Comparison of ENCODE assay signal across 8 cellular contexts in the genomic region with DNA sequence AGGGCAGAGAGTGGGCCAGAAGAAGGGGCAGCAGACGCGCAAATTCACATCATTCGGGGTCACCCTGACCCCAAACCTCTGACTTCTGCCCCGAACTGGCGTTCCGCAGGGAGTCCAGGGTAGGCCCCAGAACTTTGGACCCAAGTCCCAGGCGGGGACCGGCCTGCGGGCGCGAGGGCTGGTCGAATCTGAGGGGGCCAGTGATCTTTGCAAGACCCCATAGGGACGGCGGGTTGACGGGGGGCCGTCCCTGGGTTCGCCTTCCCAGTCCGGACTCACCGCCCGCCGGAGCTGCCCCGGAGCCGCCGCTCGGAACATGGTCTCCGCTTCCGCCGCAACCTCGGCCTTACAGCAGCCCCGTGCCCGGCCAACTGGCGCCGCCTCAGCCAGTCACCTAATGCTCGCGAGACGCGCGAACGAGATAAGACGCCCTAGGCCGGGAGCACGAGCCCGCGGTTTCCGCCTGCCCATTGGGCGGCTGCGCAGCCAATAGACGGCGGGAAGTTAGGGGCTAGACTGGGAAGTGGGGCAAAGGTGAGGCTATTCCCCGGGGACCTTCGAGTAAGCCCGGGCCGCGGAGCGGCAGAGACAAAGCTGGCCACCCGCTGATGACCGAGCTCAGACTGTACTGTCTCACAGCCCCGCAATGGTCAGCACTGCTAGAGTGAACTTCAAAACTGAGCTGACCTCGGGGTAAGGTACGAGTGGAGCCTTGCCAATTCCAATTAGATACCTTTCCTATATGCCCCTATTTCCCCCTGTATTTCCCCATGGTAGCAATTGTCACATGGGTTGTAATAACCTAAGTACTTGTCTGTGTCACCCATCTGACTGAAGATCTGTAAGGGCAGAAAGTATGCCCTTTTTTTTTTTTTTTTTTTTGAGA. TPM values are rescaled to one million over a fixed set of nuclear protein-coding genes. Genes with fewer than 3 reads are reported as not detected.
DNase-seq lines count a peak whose midpoint lies in the region; ATAC-seq and TF ChIP-seq lines count a peak whose summit lies in the region.

TSS of gene ETFA (minus strand) at position 399 of the 886 bp plus-strand sequence. CDS start at position 318, 81 bp downstream.

- peak within 1 kb of the TSS; percentile 98 for H3K4me2 ChIP-seq in Loucy (ENCODE audit: low read depth, low read length, poor library complexity, severe bottlenecking)

- ATAC-seq in RWPE2 (ENCODE audit: low read depth), result peak; percentile 93

- H3K4me3 ChIP-seq in H7 (ENCODE audit: insufficient read depth, low read depth, low read length), result peak within 1 kb of the TSS; percentile 87
- peak within 1 kb of the TSS; percentile 97 for H3K4me3 ChIP-seq in Loucy (ENCODE audit: low read length, poor library complexity, severe bottlenecking)
- peak within 1 kb of the TSS; percentile 69 for H3K4me3 ChIP-seq in RWPE2 (ENCODE audit: severe bottlenecking)
- peak within 1 kb of the TSS; percentile 95 for H3K4me3 ChIP-seq in fibroblast of the aortic adventitia (ENCODE audit: low read depth, low read length)

- H3K27me3 Mint-ChIP-seq in nephron progenitor cell (ENCODE audit: low read depth, poor library complexity), result no peaks in the 10 kb centered on the region
- no peaks in the 10 kb centered on the region for H3K27me3 Mint-ChIP-seq in stimulated activated naive CD8-positive, alpha-beta T cell treated with anti-CD3 and anti-CD28 coated beads, Interleukin-15, Interleukin-2, amounts not matched to agents 100 ng/mL and 50 ng/mL, for 24 hours

- peak; percentile 96 for DNase-seq in ELR (ENCODE audit: low read depth)
- peak; percentile 97 for DNase-seq in H7
- DNase-seq in RWPE2 (ENCODE audit: low spot score), result peak; percentile 100
- DNase-seq in activated T-helper 9 cell treated with anti-CD3 and anti-CD28 coated beads, Interleukin-2, amount 50 U/mL, for 16 hours (ENCODE audit: low read depth), result peak; percentile 79
- DNase-seq in fibroblast of the aortic adventitia (ENCODE audit: low read depth), result peak; percentile 94
- peak; percentile 93 for DNase-seq in nephron progenitor cell

- peak within 1 kb of the TSS; percentile 86 for H3K27ac ChIP-seq in RWPE2 (ENCODE audit: poor library complexity, severe bottlenecking)

- H4K20me1 ChIP-seq in Loucy (ENCODE audit: insufficient read depth, low read length, poor library complexity, severe bottlenecking), result peaks cover 41% of the 10 kb centered on the region

- H3K36me3 ChIP-seq in H7 (replicated peaks; ENCODE audit: control insufficient read depth, insufficient read depth, low read length) (no peaks in the 10 kb centered on the region), Loucy (ENCODE audit: insufficient read depth, low read length) (no peaks in the 10 kb centered on the region), RWPE2 (ENCODE audit: low read depth) (peaks cover 25% of the 10 kb centered on the region)

- no peaks in the 10 kb centered on the region for H3K9me2 ChIP-seq in Loucy (replicated peaks; ENCODE audit: low read depth, low read length)

- no peak for TF ChIP-seq CTCF in Loucy (conservative IDR thresholded peaks at IDR 0.05; ENCODE audit: low read length)
- TF ChIP-seq CTCF in RWPE2 (IDR thresholded peaks at IDR 0.05; ENCODE audit: poor library complexity, severe bottlenecking), result no peak
- TF ChIP-seq CTCF in fibroblast of the aortic adventitia (IDR thresholded peaks at IDR 0.05; ENCODE audit: insufficient read depth, low read length), result no peak
- no peak for TF ChIP-seq CTCF in nephron progenitor cell (IDR thresholded peaks at IDR 0.05)

- H3K9me3 ChIP-seq in Loucy (ENCODE audit: insufficient read depth, low read depth, low read length), result no peaks in the 10 kb centered on the region
- no peaks in the 10 kb centered on the region for H3K9me3 ChIP-seq in RWPE2 (ENCODE audit: severe bottlenecking)

- H3K9me3 Mint-ChIP-seq in nephron progenitor cell, result peaks cover 3% of the 10 kb centered on the region
- H3K9me3 Mint-ChIP-seq in stimulated activated naive CD8-positive, alpha-beta T cell treated with anti-CD3 and anti-CD28 coated beads, Interleukin-15, Interleukin-2, amounts not matched to agents 100 ng/mL and 50 ng/mL, for 24 hours, result no peaks in the 10 kb centered on the region

- H3K36me3 Mint-ChIP-seq in nephron progenitor cell (ENCODE audit: low read depth), result peaks cover 27% of the 10 kb centered on the region
- H3K36me3 Mint-ChIP-seq in stimulated activated naive CD8-positive, alpha-beta T cell treated with anti-CD3 and anti-CD28 coated beads, Interleukin-15, Interleukin-2, amounts not matched to agents 100 ng/mL and 50 ng/mL, for 24 hours (ENCODE audit: low read depth), result peaks cover 15% of the 10 kb centered on the region

- H3K4me1 Mint-ChIP-seq in nephron progenitor cell, result peaks cover 40% of the 10 kb centered on the region
- peaks cover 43% of the 10 kb centered on the region for H3K4me1 Mint-ChIP-seq in stimulated activated naive CD8-positive, alpha-beta T cell treated with anti-CD3 and anti-CD28 coated beads, Interleukin-15, Interleukin-2, amounts not matched to agents 100 ng/mL and 50 ng/mL, for 24 hours (ENCODE audit: low read depth)

- H3K27ac Mint-ChIP-seq in nephron progenitor cell, result peak within 1 kb of the TSS; percentile 98
- peak within 1 kb of the TSS; percentile 89 for H3K27ac Mint-ChIP-seq in stimulated activated naive CD8-positive, alpha-beta T cell treated with anti-CD3 and anti-CD28 coated beads, Interleukin-15, Interleukin-2, amounts not matched to agents 100 ng/mL and 50 ng/mL, for 24 hours

- peak within 1 kb of the TSS; percentile 98 for H2AFZ ChIP-seq in Loucy (ENCODE audit: low read length)

- peak within 1 kb of the TSS; percentile 96 for H3K9ac ChIP-seq in Loucy (ENCODE audit: low read depth, low read length, poor library complexity, severe bottlenecking)

- peaks cover 49% of the 10 kb centered on the region for H3K79me2 ChIP-seq in Loucy (ENCODE audit: insufficient read depth, low read length)

- H3K27me3 ChIP-seq in H7 (ENCODE audit: control insufficient read depth, insufficient read depth, low read length), result no peaks in the 10 kb centered on the region; the same call in 1 of the 2 replicates
- H3K27me3 ChIP-seq in Loucy (ENCODE audit: insufficient read depth, low read length, poor library complexity, severe bottlenecking), result no peaks in the 10 kb centered on the region
- no peaks in the 10 kb centered on the region for H3K27me3 ChIP-seq in RWPE2 (ENCODE audit: insufficient read depth, poor library complexity, severe bottlenecking)

- H3K4me1 ChIP-seq in Loucy (ENCODE audit: insufficient read depth, low read length, poor library complexity, severe bottlenecking) (peaks cover 49% of the 10 kb centered on the region), RWPE2 (ENCODE audit: insufficient read depth, poor library complexity, severe bottlenecking) (peaks cover 22% of the 10 kb centered on the region)

- 0 out of 2 replicates have a peak, but pooled peaks cover 2% of the 10 kb centered on the region for H3F3A ChIP-seq in Loucy (ENCODE audit: low read depth)

- peak within 1 kb of the TSS; percentile 89 for H3K4me3 Mint-ChIP-seq in nephron progenitor cell
- peak within 1 kb of the TSS; percentile 91 for H3K4me3 Mint-ChIP-seq in stimulated activated naive CD8-positive, alpha-beta T cell treated with anti-CD3 and anti-CD28 coated beads, Interleukin-15, Interleukin-2, amounts not matched to agents 100 ng/mL and 50 ng/mL, for 24 hours

RNA-seq across cellular contexts. Expression of gene ETFA, which starts in this region (rescaled TPM):
- 124 and 147 TPM in 2 replicates for total RNA-seq in H7 (2014; rRNA removed; shearing (Covaris generic))
- 56.1 and 87.8 TPM in 2 replicates for total RNA-seq in fibroblast of the aortic adventitia (ENCODE audit: low replicate concordance)

Comparison
In these comparisons a context has a peak if more than half of its experiments do, and no peak if none do; other contexts are left out.
1. Peak in every context shown above with its lines: DNase-seq, ATAC-seq, H3K4me3 ChIP-seq and H3K27ac ChIP-seq.